Comparison of ENCODE assay signal across 8 cellular contexts in the genomic region with DNA sequence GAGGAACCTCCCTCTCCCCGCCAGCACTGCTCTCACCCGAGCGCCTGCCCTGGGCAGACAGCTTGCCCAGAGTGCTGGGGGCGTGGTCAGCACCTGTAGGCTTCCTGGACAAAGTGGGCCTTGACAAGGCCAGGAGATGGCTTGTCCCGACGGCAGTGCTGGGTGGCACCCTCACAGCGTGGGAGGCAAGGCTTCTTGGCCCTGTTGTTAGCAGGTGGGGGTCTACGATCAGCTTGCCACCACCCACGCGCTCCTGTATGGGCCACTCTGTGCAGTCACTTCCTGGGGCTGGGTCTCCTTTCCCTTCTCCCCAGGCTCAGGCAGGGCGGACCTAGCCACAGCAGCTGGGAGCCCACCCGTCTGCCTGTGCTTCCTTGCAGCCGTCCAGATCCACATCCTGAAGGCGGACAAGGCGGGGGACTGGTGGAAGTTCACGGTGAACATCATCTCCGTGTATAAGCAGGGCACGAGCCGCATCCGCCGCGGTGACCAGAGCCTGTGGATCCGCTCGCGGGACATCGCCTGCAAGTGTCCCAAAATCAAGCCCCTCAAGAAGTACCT.
DNase-seq lines count a peak whose midpoint lies in the region; ATAC-seq, FAIRE-seq and TF ChIP-seq lines count a peak whose summit lies in the region.

No MANE protein-coding gene starts in this region.

- no peak for DNase-seq in T-helper 2 cell treated with Interferon-gamma antibody and Interleukin-4, amounts not matched to agents 5 μg/mL and 100 μg/mL, for 36 hours (ENCODE audit: low spot score)
- DNase-seq in T-helper 2 cell (no peak), adrenal gland (peak in 2 of 7 donors; percentile 26 to 39), left colon (peak; percentile 51 to 59), thoracic aorta (ENCODE audit: low spot score) (no peak), H54 (ENCODE audit: insufficient read length, low spot score) (no peak), MG63 (no peak), NCI-H1930 (lab: John Stamatoyannopoulos, UW) (no peak)

- H3K27me3 Mint-ChIP-seq in T-helper 2 cell treated with Interferon-gamma antibody and Interleukin-4, amounts not matched to agents 5 μg/mL and 100 μg/mL, for 36 hours (ENCODE audit: low read depth): no peaks in the 10 kb centered on the region

- H3K4me3 Mint-ChIP-seq in T-helper 2 cell treated with Interferon-gamma antibody and Interleukin-4, amounts not matched to agents 5 μg/mL and 100 μg/mL, for 36 hours: peak overlapping the region; percentile 77

- H3K9me3 ChIP-seq in adrenal gland (replicated peaks in 1 of 3) (no peaks in the 10 kb centered on the region), thoracic aorta (no peaks in the 10 kb centered on the region), MG63 (no peaks in the 10 kb centered on the region; the same call in 1 of the 2 replicates)

- H3K4me1 ChIP-seq in adrenal gland (replicated peaks in 1 of 2) (peaks cover 10 to 21% of the 10 kb centered on the region in 2 donors), thoracic aorta (ENCODE audit: control insufficient read depth in 1 of 2, low read depth in 2 of 2) (peaks cover 37 to 81% of the 10 kb centered on the region in 2 donors)

- TF ChIP-seq POLR2A in adrenal gland (IDR thresholded peaks at IDR 0.05): no peak
- no peak for TF ChIP-seq POLR2A in H54 (IDR thresholded peaks at IDR 0.05; ENCODE audit: low read depth, low read length)

- H3K36me3 ChIP-seq in adrenal gland (replicated peaks in 1 of 2) (no peaks in the 10 kb centered on the region), thoracic aorta (no peaks in the 10 kb centered on the region), MG63 (no peaks in the 10 kb centered on the region)

- TF ChIP-seq CTCF in adrenal gland (IDR thresholded peaks at IDR 0.05) (no peak), thoracic aorta (IDR thresholded peaks at IDR 0.05) (no peak)

- H3K27ac ChIP-seq in adrenal gland (peak overlapping the region in 3 of 5 donors; percentile 39 to 90 (median 44)), thoracic aorta (peak overlapping the region; percentile 80 to 92)

- H3K9me3 Mint-ChIP-seq in T-helper 2 cell treated with Interferon-gamma antibody and Interleukin-4, amounts not matched to agents 5 μg/mL and 100 μg/mL, for 36 hours: no peaks in the 10 kb centered on the region

- no peaks in the 10 kb centered on the region for H3K36me3 Mint-ChIP-seq in T-helper 2 cell treated with Interferon-gamma antibody and Interleukin-4, amounts not matched to agents 5 μg/mL and 100 μg/mL, for 36 hours (ENCODE audit: low read depth)

- no peaks in the 10 kb centered on the region for H3K27me3 ChIP-seq in adrenal gland
- no peaks in the 10 kb centered on the region for H3K27me3 ChIP-seq in thoracic aorta (replicated peaks; ENCODE audit: insufficient read depth)
- no peaks in the 10 kb centered on the region for H3K27me3 ChIP-seq in MG63

- WGBS in adrenal gland, 4 donors: 21 to 54% (median 31%) methylated on average over 12 to 26 of the region's 26 CpGs

- intact Hi-C loops in adrenal gland (cut with DNase I): no loop called here
- intact Hi-C loops in left colon (cut with DNase I, micrococcal nuclease): no loop called here

- H3K4me3 ChIP-seq in adrenal gland: peak overlapping the region in 1 of 4 donors; percentile 74
- peak overlapping the region; percentile 67 for H3K4me3 ChIP-seq in thoracic aorta
- no peak overlapping the region for H3K4me3 ChIP-seq in MG63

- peaks cover 8% of the 10 kb centered on the region for H3K4me1 Mint-ChIP-seq in T-helper 2 cell treated with Interferon-gamma antibody and Interleukin-4, amounts not matched to agents 5 μg/mL and 100 μg/mL, for 36 hours (ENCODE audit: low read depth)

- ATAC-seq in left colon (peak; percentile 16), thoracic aorta (ENCODE audit: insufficient number of reproducible peaks, low FRiP score, low read depth) (no peak)

- no peak for FAIRE-seq in H54 (lab: Jason Lieb, UNC)

- H3K27ac Mint-ChIP-seq in T-helper 2 cell treated with Interferon-gamma antibody and Interleukin-4, amounts not matched to agents 5 μg/mL and 100 μg/mL, for 36 hours: no peak overlapping the region

Comparison
In these comparisons a context has a peak if more than half of its experiments do, and no peak if none do; other contexts are left out.
1. DNase-seq: peak in left colon (2 of 2); none in T-helper 2 cell treated with Interferon-gamma antibody and Interleukin-4, amounts not matched to agents 5 μg/mL and 100 μg/mL, for 36 hours (single experiment), T-helper 2 cell (0 of 5), thoracic aorta (single experiment), H54 (single experiment), MG63 (single experiment) and NCI-H1930 (0 of 2).